Comparison of ENCODE assay signal across 1 cellular context in the genomic region with DNA sequence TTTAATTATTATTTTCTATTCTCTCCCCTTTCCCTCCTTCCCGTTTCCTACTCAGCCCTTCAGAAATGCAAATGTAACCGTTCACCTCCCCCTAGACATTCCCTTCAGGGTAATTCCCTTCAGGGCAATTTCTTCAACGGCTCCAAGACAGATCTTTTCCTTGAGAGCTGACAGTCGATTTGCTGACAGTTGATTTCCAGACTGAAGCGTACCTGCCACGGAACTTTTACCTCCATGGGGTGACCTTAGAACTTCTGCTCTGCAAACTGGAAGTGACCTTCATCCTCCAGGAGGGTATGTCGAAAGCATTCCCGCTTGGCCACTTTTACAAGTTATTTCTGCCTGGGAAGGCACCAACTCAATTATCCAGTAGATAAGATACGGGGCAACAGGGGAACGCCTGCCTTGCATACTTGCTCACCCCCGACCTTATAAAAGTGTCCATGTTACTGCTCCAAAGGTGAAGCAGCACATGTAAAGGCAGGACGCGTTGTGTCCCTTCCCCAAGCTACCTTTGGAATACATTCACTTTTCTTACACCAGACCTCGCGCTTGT.
TF ChIP-seq lines count a peak whose summit lies in the region.

No MANE protein-coding gene starts in this region.

TF ChIP-seq in HepG2, 621 proteins besides CTCF, POLR2A, EP300 and RAD21 (continued from another document and continues in another):
- TF ChIP-seq, protein P1, sequence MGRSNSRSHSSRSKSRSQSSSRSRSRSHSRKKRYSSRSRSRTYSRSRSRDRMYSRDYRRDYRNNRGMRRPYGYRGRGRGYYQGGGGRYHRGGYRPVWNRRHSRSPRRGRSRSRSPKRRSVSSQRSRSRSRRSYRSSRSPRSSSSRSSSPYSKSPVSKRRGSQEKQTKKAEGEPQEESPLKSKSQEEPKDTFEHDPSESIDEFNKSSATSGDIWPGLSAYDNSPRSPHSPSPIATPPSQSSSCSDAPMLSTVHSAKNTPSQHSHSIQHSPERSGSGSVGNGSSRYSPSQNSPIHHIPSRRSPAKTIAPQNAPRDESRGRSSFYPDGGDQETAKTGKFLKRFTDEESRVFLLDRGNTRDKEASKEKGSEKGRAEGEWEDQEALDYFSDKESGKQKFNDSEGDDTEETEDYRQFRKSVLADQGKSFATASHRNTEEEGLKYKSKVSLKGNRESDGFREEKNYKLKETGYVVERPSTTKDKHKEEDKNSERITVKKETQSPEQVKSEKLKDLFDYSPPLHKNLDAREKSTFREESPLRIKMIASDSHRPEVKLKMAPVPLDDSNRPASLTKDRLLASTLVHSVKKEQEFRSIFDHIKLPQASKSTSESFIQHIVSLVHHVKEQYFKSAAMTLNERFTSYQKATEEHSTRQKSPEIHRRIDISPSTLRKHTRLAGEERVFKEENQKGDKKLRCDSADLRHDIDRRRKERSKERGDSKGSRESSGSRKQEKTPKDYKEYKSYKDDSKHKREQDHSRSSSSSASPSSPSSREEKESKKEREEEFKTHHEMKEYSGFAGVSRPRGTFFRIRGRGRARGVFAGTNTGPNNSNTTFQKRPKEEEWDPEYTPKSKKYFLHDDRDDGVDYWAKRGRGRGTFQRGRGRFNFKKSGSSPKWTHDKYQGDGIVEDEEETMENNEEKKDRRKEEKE (IDR thresholded peaks at IDR 0.05), result no peak
- peak; percentile 78 for TF ChIP-seq ZMYM4 (CRISPR knock-in tag; IDR thresholded peaks at IDR 0.05)
- TF ChIP-seq TEAD3 (CRISPR knock-in tag; optimal IDR thresholded peaks at IDR 0.05; ENCODE audit: borderline replicate concordance), result peak; percentile 67
- no peak for TF ChIP-seq ZNF24 (IDR thresholded peaks at IDR 0.05)
- TF ChIP-seq RBM22 (optimal IDR thresholded peaks at IDR 0.05; ENCODE audit: low read length), result no peak
- TF ChIP-seq ZSCAN12 (CRISPR knock-in tag; IDR thresholded peaks at IDR 0.05), result no peak
- TF ChIP-seq, protein P2, sequence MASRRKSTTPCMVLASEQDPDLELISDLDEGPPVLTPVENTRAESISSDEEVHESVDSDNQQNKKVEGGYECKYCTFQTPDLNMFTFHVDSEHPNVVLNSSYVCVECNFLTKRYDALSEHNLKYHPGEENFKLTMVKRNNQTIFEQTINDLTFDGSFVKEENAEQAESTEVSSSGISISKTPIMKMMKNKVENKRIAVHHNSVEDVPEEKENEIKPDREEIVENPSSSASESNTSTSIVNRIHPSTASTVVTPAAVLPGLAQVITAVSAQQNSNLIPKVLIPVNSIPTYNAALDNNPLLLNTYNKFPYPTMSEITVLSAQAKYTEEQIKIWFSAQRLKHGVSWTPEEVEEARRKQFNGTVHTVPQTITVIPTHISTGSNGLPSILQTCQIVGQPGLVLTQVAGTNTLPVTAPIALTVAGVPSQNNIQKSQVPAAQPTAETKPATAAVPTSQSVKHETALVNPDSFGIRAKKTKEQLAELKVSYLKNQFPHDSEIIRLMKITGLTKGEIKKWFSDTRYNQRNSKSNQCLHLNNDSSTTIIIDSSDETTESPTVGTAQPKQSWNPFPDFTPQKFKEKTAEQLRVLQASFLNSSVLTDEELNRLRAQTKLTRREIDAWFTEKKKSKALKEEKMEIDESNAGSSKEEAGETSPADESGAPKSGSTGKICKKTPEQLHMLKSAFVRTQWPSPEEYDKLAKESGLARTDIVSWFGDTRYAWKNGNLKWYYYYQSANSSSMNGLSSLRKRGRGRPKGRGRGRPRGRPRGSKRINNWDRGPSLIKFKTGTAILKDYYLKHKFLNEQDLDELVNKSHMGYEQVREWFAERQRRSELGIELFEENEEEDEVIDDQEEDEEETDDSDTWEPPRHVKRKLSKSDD (CRISPR knock-in tag; IDR thresholded peaks at IDR 0.05; ENCODE audit: low read depth), result peak; percentile 46; the same call in 1 of the 2 replicates
- no peak for TF ChIP-seq ASH2L (IDR thresholded peaks at IDR 0.05; ENCODE audit: insufficient read length, low read depth, low read length)
- no peak for TF ChIP-seq ZNF251 (CRISPR knock-in tag; IDR thresholded peaks at IDR 0.05)
- TF ChIP-seq PPARG (CRISPR knock-in tag; conservative IDR thresholded peaks at IDR 0.05), result peak; percentile 86
- TF ChIP-seq, protein P3, sequence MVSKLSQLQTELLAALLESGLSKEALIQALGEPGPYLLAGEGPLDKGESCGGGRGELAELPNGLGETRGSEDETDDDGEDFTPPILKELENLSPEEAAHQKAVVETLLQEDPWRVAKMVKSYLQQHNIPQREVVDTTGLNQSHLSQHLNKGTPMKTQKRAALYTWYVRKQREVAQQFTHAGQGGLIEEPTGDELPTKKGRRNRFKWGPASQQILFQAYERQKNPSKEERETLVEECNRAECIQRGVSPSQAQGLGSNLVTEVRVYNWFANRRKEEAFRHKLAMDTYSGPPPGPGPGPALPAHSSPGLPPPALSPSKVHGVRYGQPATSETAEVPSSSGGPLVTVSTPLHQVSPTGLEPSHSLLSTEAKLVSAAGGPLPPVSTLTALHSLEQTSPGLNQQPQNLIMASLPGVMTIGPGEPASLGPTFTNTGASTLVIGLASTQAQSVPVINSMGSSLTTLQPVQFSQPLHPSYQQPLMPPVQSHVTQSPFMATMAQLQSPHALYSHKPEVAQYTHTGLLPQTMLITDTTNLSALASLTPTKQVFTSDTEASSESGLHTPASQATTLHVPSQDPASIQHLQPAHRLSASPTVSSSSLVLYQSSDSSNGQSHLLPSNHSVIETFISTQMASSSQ (IDR thresholded peaks at IDR 0.05; ENCODE audit: low read depth), result 0 out of 2 replicates have a peak, but pooled peaks have one; percentile 15
- TF ChIP-seq, protein P3 (CRISPR knock-in tag; IDR thresholded peaks at IDR 0.05; ENCODE audit: borderline replicate concordance), result no peak
- TF ChIP-seq, protein P4, sequence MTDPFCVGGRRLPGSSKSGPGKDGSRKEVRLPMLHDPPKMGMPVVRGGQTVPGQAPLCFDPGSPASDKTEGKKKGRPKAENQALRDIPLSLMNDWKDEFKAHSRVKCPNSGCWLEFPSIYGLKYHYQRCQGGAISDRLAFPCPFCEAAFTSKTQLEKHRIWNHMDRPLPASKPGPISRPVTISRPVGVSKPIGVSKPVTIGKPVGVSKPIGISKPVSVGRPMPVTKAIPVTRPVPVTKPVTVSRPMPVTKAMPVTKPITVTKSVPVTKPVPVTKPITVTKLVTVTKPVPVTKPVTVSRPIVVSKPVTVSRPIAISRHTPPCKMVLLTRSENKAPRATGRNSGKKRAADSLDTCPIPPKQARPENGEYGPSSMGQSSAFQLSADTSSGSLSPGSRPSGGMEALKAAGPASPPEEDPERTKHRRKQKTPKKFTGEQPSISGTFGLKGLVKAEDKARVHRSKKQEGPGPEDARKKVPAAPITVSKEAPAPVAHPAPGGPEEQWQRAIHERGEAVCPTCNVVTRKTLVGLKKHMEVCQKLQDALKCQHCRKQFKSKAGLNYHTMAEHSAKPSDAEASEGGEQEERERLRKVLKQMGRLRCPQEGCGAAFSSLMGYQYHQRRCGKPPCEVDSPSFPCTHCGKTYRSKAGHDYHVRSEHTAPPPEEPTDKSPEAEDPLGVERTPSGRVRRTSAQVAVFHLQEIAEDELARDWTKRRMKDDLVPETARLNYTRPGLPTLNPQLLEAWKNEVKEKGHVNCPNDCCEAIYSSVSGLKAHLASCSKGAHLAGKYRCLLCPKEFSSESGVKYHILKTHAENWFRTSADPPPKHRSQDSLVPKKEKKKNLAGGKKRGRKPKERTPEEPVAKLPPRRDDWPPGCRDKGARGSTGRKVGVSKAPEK (CRISPR knock-in tag; IDR thresholded peaks at IDR 0.05; ENCODE audit: borderline replicate concordance), result no peak
- TF ChIP-seq DPF2 (CRISPR knock-in tag; IDR thresholded peaks at IDR 0.05; ENCODE audit: borderline replicate concordance, low read depth), result peak; percentile 61; the same call in 1 of the 2 replicates
- no peak for TF ChIP-seq MEIS1 (CRISPR knock-in tag; IDR thresholded peaks at IDR 0.05; ENCODE audit: borderline replicate concordance)
- TF ChIP-seq RFXANK (CRISPR knock-in tag; IDR thresholded peaks at IDR 0.05), result no peak
- TF ChIP-seq, protein P5, sequence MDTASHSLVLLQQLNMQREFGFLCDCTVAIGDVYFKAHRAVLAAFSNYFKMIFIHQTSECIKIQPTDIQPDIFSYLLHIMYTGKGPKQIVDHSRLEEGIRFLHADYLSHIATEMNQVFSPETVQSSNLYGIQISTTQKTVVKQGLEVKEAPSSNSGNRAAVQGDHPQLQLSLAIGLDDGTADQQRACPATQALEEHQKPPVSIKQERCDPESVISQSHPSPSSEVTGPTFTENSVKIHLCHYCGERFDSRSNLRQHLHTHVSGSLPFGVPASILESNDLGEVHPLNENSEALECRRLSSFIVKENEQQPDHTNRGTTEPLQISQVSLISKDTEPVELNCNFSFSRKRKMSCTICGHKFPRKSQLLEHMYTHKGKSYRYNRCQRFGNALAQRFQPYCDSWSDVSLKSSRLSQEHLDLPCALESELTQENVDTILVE (CRISPR knock-in tag; IDR thresholded peaks at IDR 0.05), result peak; percentile 68; the same call in 1 of the 2 replicates
- no peak for TF ChIP-seq ZNF883 (CRISPR knock-in tag; IDR thresholded peaks at IDR 0.05; ENCODE audit: not compliant biosample characterization)
- peak; percentile 41; the same call in 1 of the 2 replicates for TF ChIP-seq MAFF (IDR thresholded peaks at IDR 0.05; ENCODE audit: low read depth, low read length)
- no peak for TF ChIP-seq FOXK1 (CRISPR knock-in tag; IDR thresholded peaks at IDR 0.05; ENCODE audit: borderline replicate concordance, low read depth)
- peak; percentile 72 for TF ChIP-seq RXRB (CRISPR knock-in tag; IDR thresholded peaks at IDR 0.05; ENCODE audit: borderline replicate concordance)
- TF ChIP-seq HOXA3 (CRISPR knock-in tag; IDR thresholded peaks at IDR 0.05), result peak; percentile 75
- TF ChIP-seq MYNN (CRISPR knock-in tag; IDR thresholded peaks at IDR 0.05; ENCODE audit: low read depth), result no peak
- TF ChIP-seq, protein P6, sequence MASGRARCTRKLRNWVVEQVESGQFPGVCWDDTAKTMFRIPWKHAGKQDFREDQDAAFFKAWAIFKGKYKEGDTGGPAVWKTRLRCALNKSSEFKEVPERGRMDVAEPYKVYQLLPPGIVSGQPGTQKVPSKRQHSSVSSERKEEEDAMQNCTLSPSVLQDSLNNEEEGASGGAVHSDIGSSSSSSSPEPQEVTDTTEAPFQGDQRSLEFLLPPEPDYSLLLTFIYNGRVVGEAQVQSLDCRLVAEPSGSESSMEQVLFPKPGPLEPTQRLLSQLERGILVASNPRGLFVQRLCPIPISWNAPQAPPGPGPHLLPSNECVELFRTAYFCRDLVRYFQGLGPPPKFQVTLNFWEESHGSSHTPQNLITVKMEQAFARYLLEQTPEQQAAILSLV (CRISPR knock-in tag; IDR thresholded peaks at IDR 0.05; ENCODE audit: borderline replicate concordance), result no peak
- TF ChIP-seq ZNF558 (CRISPR knock-in tag; IDR thresholded peaks at IDR 0.05; ENCODE audit: borderline replicate concordance), result no peak
- TF ChIP-seq, protein P7, sequence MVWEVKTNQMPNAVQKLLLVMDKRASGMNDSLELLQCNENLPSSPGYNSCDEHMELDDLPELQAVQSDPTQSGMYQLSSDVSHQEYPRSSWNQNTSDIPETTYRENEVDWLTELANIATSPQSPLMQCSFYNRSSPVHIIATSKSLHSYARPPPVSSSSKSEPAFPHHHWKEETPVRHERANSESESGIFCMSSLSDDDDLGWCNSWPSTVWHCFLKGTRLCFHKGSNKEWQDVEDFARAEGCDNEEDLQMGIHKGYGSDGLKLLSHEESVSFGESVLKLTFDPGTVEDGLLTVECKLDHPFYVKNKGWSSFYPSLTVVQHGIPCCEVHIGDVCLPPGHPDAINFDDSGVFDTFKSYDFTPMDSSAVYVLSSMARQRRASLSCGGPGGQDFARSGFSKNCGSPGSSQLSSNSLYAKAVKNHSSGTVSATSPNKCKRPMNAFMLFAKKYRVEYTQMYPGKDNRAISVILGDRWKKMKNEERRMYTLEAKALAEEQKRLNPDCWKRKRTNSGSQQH (CRISPR knock-in tag; IDR thresholded peaks at IDR 0.05; ENCODE audit: low read depth), result no peak
- TF ChIP-seq, protein P8, sequence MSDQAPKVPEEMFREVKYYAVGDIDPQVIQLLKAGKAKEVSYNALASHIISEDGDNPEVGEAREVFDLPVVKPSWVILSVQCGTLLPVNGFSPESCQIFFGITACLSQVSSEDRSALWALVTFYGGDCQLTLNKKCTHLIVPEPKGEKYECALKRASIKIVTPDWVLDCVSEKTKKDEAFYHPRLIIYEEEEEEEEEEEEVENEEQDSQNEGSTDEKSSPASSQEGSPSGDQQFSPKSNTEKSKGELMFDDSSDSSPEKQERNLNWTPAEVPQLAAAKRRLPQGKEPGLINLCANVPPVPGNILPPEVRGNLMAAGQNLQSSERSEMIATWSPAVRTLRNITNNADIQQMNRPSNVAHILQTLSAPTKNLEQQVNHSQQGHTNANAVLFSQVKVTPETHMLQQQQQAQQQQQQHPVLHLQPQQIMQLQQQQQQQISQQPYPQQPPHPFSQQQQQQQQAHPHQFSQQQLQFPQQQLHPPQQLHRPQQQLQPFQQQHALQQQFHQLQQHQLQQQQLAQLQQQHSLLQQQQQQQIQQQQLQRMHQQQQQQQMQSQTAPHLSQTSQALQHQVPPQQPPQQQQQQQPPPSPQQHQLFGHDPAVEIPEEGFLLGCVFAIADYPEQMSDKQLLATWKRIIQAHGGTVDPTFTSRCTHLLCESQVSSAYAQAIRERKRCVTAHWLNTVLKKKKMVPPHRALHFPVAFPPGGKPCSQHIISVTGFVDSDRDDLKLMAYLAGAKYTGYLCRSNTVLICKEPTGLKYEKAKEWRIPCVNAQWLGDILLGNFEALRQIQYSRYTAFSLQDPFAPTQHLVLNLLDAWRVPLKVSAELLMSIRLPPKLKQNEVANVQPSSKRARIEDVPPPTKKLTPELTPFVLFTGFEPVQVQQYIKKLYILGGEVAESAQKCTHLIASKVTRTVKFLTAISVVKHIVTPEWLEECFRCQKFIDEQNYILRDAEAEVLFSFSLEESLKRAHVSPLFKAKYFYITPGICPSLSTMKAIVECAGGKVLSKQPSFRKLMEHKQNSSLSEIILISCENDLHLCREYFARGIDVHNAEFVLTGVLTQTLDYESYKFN (CRISPR knock-in tag; conservative IDR thresholded peaks at IDR 0.05), result peak; percentile 82
- TF ChIP-seq NR3C1 (CRISPR knock-in tag; IDR thresholded peaks at IDR 0.05), result no peak
- TF ChIP-seq SMAD3 (CRISPR knock-in tag; IDR thresholded peaks at IDR 0.05), result peak; percentile 73; the same call in 1 of the 2 replicates
- TF ChIP-seq ZNF83 (CRISPR knock-in tag; IDR thresholded peaks at IDR 0.05; ENCODE audit: borderline replicate concordance), result no peak
- TF ChIP-seq GTF3A (CRISPR knock-in tag; conservative IDR thresholded peaks at IDR 0.05), result no peak
- peak; percentile 39; the same call in 1 of the 2 replicates for TF ChIP-seq KMT2A (CRISPR knock-in tag; IDR thresholded peaks at IDR 0.05)
- TF ChIP-seq ZSCAN25 (CRISPR knock-in tag; IDR thresholded peaks at IDR 0.05), result no peak
